9 cellular contexts compared by ENCODE assay signal in genomic region chr1:84298336-84298687, GRCh38. TPM values are rescaled to one million over a fixed set of nuclear protein-coding genes. Genes with fewer than 3 reads are reported as not detected.
A peak's percentile ranks its signal among the peaks of the same experiment; 100 is the strongest.
DNase-seq lines count a peak whose midpoint lies in the region; ATAC-seq and TF ChIP-seq lines count a peak whose summit lies in the region.
"Had no signal": no experiment of that assay in that cellular context is flagged by ENCODE, and none has a peak within 500 bp of the region (broad histone marks: within the 10 kb centered on the region; RNA-seq: fewer than 3 reads in every experiment).

No MANE protein-coding gene starts in this region.

- peaks cover 39% of the 10 kb centered on the region for H3K4me1 Mint-ChIP-seq in mesothelial cell of epicardium

- H3K27ac Mint-ChIP-seq in mesothelial cell of epicardium, result peak overlapping the region; percentile 57

- DNase-seq in AG08396 (ENCODE audit: low spot score), result peak; percentile 82
- peak; percentile 9 for DNase-seq in NCI-H345 treated with DMSO at 0.1 percent for 48 hours (lab: John Stamatoyannopoulos, UW; ENCODE audit: unreplicated experiment)
- DNase-seq in activated CD8-positive, alpha-beta memory T cell treated with anti-CD3 and anti-CD28 coated beads, Interleukin-2, amount 50 U/mL, for 48 hours, result peak; percentile 76
- DNase-seq in epidermal melanocyte (ENCODE audit: insufficient read length, low spot score), result peak; percentile 51
- peak; percentile 25 to 53 for DNase-seq in mesothelial cell of epicardium (ENCODE audit: low spot score in 2 of 2, unreplicated experiment in 2 of 2)
- peak; percentile 67 for DNase-seq in stimulated activated naive CD8-positive, alpha-beta T cell treated with anti-CD3 and anti-CD28 coated beads, Interleukin-15, Interleukin-2, amounts not matched to agents 100 U/mL and 50 U/mL, for 24 hours

- H3K4me3 Mint-ChIP-seq in mesothelial cell of epicardium, result peak overlapping the region; percentile 89

- H3K9me3 Mint-ChIP-seq in mesothelial cell of epicardium, result peaks cover 23% of the 10 kb centered on the region

- TF ChIP-seq CTCF in mesothelial cell of epicardium (IDR thresholded peaks at IDR 0.05; ENCODE audit: unreplicated experiment), result no peak

- H3K36me3 Mint-ChIP-seq in mesothelial cell of epicardium, result peaks cover 9% of the 10 kb centered on the region

- TF ChIP-seq POLR2A in GM18505 (IDR thresholded peaks at IDR 0.05; ENCODE audit: borderline replicate concordance, extremely low read depth, insufficient read depth, insufficient read length), result peak; percentile 40

- H3K27me3 Mint-ChIP-seq in mesothelial cell of epicardium (ENCODE audit: low read depth), result no peaks in the 10 kb centered on the region

- ATAC-seq in GM18505 (IDR thresholded peaks at IDR 0.05; ENCODE audit: unreplicated experiment) (peak; percentile 64), HG02884 (IDR thresholded peaks at IDR 0.05; ENCODE audit: unreplicated experiment) (peak; percentile 61)
- peak; percentile 77 for ATAC-seq in stimulated activated naive CD8-positive, alpha-beta T cell treated with anti-CD3 and anti-CD28 coated beads, Interleukin-15, Interleukin-2, amounts not matched to agents 100 U/mL and 50 U/mL, for 24 hours

RNA-seq across cellular contexts. Expression of gene SAMD13, which starts 3.2 kb away (rescaled TPM):
- total RNA-seq in mesothelial cell of epicardium, result 3.6 to 4.5 TPM (median 3.9 TPM) in 3 replicates
- total RNA-seq: T-helper 2 cell treated with Interferon-gamma antibody and Interleukin-4, amounts not matched to agents 100 ng/mL and 5 ng/mL, for 36 hours had no signal

Comparison
In these comparisons a context has a peak if more than half of its experiments do, and no peak if none do; other contexts are left out.
1. Peak in every context shown above with its lines: DNase-seq and ATAC-seq.
2. DNase-seq: peak in every context shown above with its lines; median percentile 82 in AG08396; 76 in activated CD8-positive, alpha-beta memory T cell treated with anti-CD3 and anti-CD28 coated beads, Interleukin-2, amount 50 U/mL, for 48 hours; 67 in stimulated activated naive CD8-positive, alpha-beta T cell treated with anti-CD3 and anti-CD28 coated beads, Interleukin-15, Interleukin-2, amounts not matched to agents 100 U/mL and 50 U/mL, for 24 hours; 51 in epidermal melanocyte; 39 in mesothelial cell of epicardium; 9 in NCI-H345 treated with DMSO at 0.1 percent for 48 hours.